Comparison of ENCODE assay signal across 13 cellular contexts in the genomic region with DNA sequence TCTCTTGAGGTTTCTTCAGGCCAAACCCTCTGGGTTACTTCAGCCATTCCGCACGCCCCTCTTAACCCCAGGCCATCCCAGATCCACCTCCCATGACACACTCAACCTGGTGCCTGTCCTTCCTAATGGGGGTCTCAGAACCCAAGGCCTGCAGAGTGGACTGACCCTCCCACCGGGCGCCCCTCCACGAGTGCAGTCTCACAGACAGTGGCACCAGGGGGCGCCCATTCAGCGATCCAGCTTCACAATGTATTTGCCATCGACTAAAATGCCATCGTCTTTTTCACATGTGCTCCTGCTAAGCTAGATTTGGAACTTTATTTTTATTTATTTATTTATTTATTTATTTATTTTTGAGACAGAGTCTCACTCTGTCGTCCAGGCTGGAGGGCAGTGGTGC. TPM values are rescaled to one million over a fixed set of nuclear protein-coding genes. Genes with fewer than 3 reads are reported as not detected.
A peak's percentile ranks its signal among the peaks of the same experiment; 100 is the strongest.
DNase-seq lines count a peak whose midpoint lies in the region; ATAC-seq and TF ChIP-seq lines count a peak whose summit lies in the region.
"Had no signal": no experiment of that assay in that cellular context is flagged by ENCODE, and none has a peak within 500 bp of the region (broad histone marks: within the 10 kb centered on the region; RNA-seq: fewer than 3 reads in every experiment).

No MANE protein-coding gene starts in this region.

- no peak for DNase-seq in AG04449 (ENCODE audit: low read depth, low spot score)
- peak; percentile 16 for DNase-seq in amniotic epithelial cell (ENCODE audit: low read depth)
- DNase-seq in left lung, result no peak
- DNase-seq in activated gamma-delta T cell treated with Interleukin-2 at 50 U/mL for 16 hours, result no peak
- DNase-seq in GDM1 (lab: John Stamatoyannopoulos, UW), result no peak
- DNase-seq: activated gamma-delta T cell; EL; GOT3; ovary; stimulated activated CD8-positive, alpha-beta memory T cell treated with anti-CD3 and anti-CD28 coated beads, Interleukin-4, amount 100 ng/mL, for 48 hours had no signal

- CTCF ChIA-PET in AG04449 (lab: Yijun Ruan, JAX), result interaction anchor here (1.6 to 1.7 kb wide), 2 partner anchors 37 to 152 kb away, joined by 4 to 5 read pairs; no protein-coding TSS in a partner anchor

- H3K4me3 ChIP-seq in AG04449 (ENCODE audit: low read depth, low read length) (no peak overlapping the region), GM12875 (ENCODE audit: low read depth, low read length) (no peak overlapping the region), left lung (no peak overlapping the region)
- H3K4me3 ChIP-seq: ovary had no signal

- H3K36me3 ChIP-seq in left lung, result no peaks in the 10 kb centered on the region
- H3K36me3 ChIP-seq: ovary had no signal

- POLR2A ChIA-PET in AG04449 (lab: Yijun Ruan, JAX), result no interaction called here

- H3K4me1 ChIP-seq in left lung, result peaks cover 0 to 18% of the 10 kb centered on the region in 2 donors

- no peaks in the 10 kb centered on the region for H3K27me3 ChIP-seq in left lung
- H3K27me3 ChIP-seq: ovary had no signal

- ATAC-seq in left lung, result peak; percentile 45
- no peak for ATAC-seq in HG02973 (IDR thresholded peaks at IDR 0.05; ENCODE audit: unreplicated experiment)
- ATAC-seq in GM21529 (IDR thresholded peaks at IDR 0.05; ENCODE audit: unreplicated experiment), result no peak

- TF ChIP-seq CTCF in AG04449 (IDR thresholded peaks at IDR 0.05; ENCODE audit: insufficient read depth, low read length, missing control alignments) (peak; percentile 21), GM12875 (IDR thresholded peaks at IDR 0.05; ENCODE audit: borderline replicate concordance, insufficient read depth, low read depth, low read length) (peak; percentile 28; the same call in 1 of the 2 replicates), left lung (IDR thresholded peaks at IDR 0.05) (no peak)

- H3K27ac ChIP-seq in left lung, result no peak overlapping the region
- H3K27ac ChIP-seq: ovary had no signal

- H3K9me3 ChIP-seq in left lung, result no peaks in the 10 kb centered on the region
- H3K9me3 ChIP-seq: ovary had no signal

- intact Hi-C loops in left lung (cut with DNase I), result no loop called here

RNA-seq across cellular contexts. Expression of gene INPP5D, which starts 38.5 kb away (rescaled TPM):
- total RNA-seq in left lung, result 10 to 100 TPM; 15.3 to 40.5 TPM

Comparison
In these comparisons a context has a peak if more than half of its experiments do, and no peak if none do; other contexts are left out.
1. CTCF ChIP-seq: peak in AG04449 (single experiment) and GM12875 (single experiment); none in left lung (0 of 2).